ENCODE assay signal across 8 cellular contexts in the genomic region with DNA sequence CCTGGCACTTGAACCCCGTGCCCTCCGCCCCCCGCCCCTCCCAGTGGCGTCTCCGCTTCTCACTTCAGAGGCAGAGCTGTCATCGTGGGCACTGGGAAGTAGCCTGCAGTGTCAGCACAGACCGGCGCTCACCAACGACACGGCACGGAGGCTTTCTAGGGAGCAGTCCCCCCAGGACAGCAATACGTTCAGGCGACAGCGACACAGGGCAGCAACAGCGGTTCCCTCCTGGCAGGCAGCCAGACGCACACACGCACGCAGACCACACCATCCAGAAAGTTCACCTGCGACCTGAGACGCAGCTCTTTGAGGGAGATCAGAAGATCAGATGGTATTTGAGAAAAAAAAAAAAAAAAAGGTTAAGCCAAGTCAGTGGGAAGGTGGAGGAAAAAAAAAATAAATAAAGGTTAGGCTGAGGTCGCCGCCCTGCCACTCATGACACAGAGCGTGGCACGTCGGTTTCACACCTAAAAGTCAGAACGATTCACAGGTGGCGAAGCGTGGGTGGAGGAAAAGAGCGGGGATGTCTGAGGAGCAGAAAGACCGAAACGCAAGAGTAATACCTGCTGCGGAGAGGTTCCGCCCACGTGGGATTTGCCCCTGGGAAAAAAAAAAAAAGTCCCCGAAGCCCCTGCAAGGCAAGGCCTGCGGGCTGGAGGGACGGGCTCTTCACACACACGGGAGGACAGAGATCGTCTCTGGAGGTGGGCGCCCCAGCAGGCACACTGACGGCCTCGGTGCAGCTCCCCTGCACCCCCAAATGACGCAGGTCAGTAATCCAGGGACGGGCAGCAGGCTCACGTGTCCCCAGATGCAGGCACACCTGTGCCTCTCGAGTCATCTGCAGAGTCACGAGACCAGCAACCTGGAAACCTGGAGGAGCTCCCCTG.
DNase-seq lines count a peak whose midpoint lies in the region; ATAC-seq and TF ChIP-seq lines count a peak whose summit lies in the region.

No MANE protein-coding gene starts in this region.

- no peaks in the 10 kb centered on the region for H3K9me3 Mint-ChIP-seq in activated CD4-positive, alpha-beta T cell treated with anti-CD3 and anti-CD28 coated beads, Interleukin-2, amount 10 ng/mL, durations not matched to agents 7 days and 5 days
- H3K9me3 Mint-ChIP-seq in immature natural killer cell, result peaks cover 0 to 2% (median 0%) of the 10 kb centered on the region in 6 donors
- H3K9me3 Mint-ChIP-seq in stimulated activated naive CD8-positive, alpha-beta T cell treated with anti-CD3 and anti-CD28 coated beads, Interleukin-15, amount 100 ng/mL, for 72 hours, result no peaks in the 10 kb centered on the region

- DNase-seq in activated CD4-positive, alpha-beta T cell treated with anti-CD3 and anti-CD28 coated beads, Interleukin-2, amount 10 ng/mL, durations not matched to agents 7 days and 5 days, result peak; percentile 53
- DNase-seq in immature natural killer cell (peak; percentile 76 to 80 (median 77)), kidney tubule cell (ENCODE audit: low spot score) (no peak), AG20443 (ENCODE audit: low spot score) (no peak), mesenteric fat pad (ENCODE audit: low spot score) (no peak)
- DNase-seq in stimulated activated naive CD8-positive, alpha-beta T cell treated with anti-CD3 and anti-CD28 coated beads, Interleukin-15, amount 100 ng/mL, for 72 hours, result peak; percentile 88 to 93

- H3K4me1 Mint-ChIP-seq in activated CD4-positive, alpha-beta T cell treated with anti-CD3 and anti-CD28 coated beads, Interleukin-2, amount 10 ng/mL, durations not matched to agents 7 days and 5 days, result peaks cover 37% of the 10 kb centered on the region
- peaks cover 21 to 32% of the 10 kb centered on the region in 2 donors for H3K4me1 Mint-ChIP-seq in immature natural killer cell
- peaks cover 55% of the 10 kb centered on the region for H3K4me1 Mint-ChIP-seq in stimulated activated naive CD8-positive, alpha-beta T cell treated with anti-CD3 and anti-CD28 coated beads, Interleukin-15, amount 100 ng/mL, for 72 hours

- POLR2A ChIA-PET in activated CD4-positive, alpha-beta T cell treated with anti-CD3 and anti-CD28 coated beads, Interleukin-2, amount 10 ng/mL, durations not matched to agents 7 days and 5 days (lab: Charles Lee), result no interaction called here

- H3K4me3 Mint-ChIP-seq in activated CD4-positive, alpha-beta T cell treated with anti-CD3 and anti-CD28 coated beads, Interleukin-2, amount 10 ng/mL, durations not matched to agents 7 days and 5 days, result peak overlapping the region; percentile 31
- peak overlapping the region; percentile 56 to 88 (median 72) for H3K4me3 Mint-ChIP-seq in immature natural killer cell
- peak overlapping the region; percentile 67 to 72 for H3K4me3 Mint-ChIP-seq in stimulated activated naive CD8-positive, alpha-beta T cell treated with anti-CD3 and anti-CD28 coated beads, Interleukin-15, amount 100 ng/mL, for 72 hours

- H3K27me3 Mint-ChIP-seq in activated CD4-positive, alpha-beta T cell treated with anti-CD3 and anti-CD28 coated beads, Interleukin-2, amount 10 ng/mL, durations not matched to agents 7 days and 5 days, result peaks cover 13% of the 10 kb centered on the region
- peaks cover 11 to 20% (median 12%) of the 10 kb centered on the region in 3 donors for H3K27me3 Mint-ChIP-seq in immature natural killer cell (ENCODE audit: low read depth in 3 of 3)
- peaks cover 7% of the 10 kb centered on the region for H3K27me3 Mint-ChIP-seq in stimulated activated naive CD8-positive, alpha-beta T cell treated with anti-CD3 and anti-CD28 coated beads, Interleukin-15, amount 100 ng/mL, for 72 hours

- CTCF ChIA-PET in activated CD4-positive, alpha-beta T cell treated with anti-CD3 and anti-CD28 coated beads, Interleukin-2, amount 10 ng/mL, durations not matched to agents 7 days and 5 days (lab: Charles Lee), result interaction anchor here (0.6 to 1.3 kb wide), 3 partner anchors 9 to 29 kb away, joined by 4 to 8 read pairs (median 4); no protein-coding TSS in a partner anchor

- no peak overlapping the region for H3K27ac Mint-ChIP-seq in activated CD4-positive, alpha-beta T cell treated with anti-CD3 and anti-CD28 coated beads, Interleukin-2, amount 10 ng/mL, durations not matched to agents 7 days and 5 days
- H3K27ac Mint-ChIP-seq in immature natural killer cell, result peak overlapping the region in 5 of 6 donors; percentile 65 to 95 (median 80)
- H3K27ac Mint-ChIP-seq in stimulated activated naive CD8-positive, alpha-beta T cell treated with anti-CD3 and anti-CD28 coated beads, Interleukin-15, amount 100 ng/mL, for 72 hours, result peak overlapping the region; percentile 2 to 10

- peak; percentile 46 for TF ChIP-seq POLR2A in GM18505 (IDR thresholded peaks at IDR 0.05; ENCODE audit: borderline replicate concordance, extremely low read depth, insufficient read depth, insufficient read length)

- no peaks in the 10 kb centered on the region for H3K36me3 Mint-ChIP-seq in activated CD4-positive, alpha-beta T cell treated with anti-CD3 and anti-CD28 coated beads, Interleukin-2, amount 10 ng/mL, durations not matched to agents 7 days and 5 days (ENCODE audit: low read depth)
- no peaks in the 10 kb centered on the region for H3K36me3 Mint-ChIP-seq in immature natural killer cell

- ATAC-seq in GM18505 (IDR thresholded peaks at IDR 0.05; ENCODE audit: unreplicated experiment) (no peak), HG02885 (IDR thresholded peaks at IDR 0.05; ENCODE audit: poor library complexity, unreplicated experiment) (peak; percentile 54)
- ATAC-seq in stimulated activated naive CD8-positive, alpha-beta T cell treated with anti-CD3 and anti-CD28 coated beads, Interleukin-15, amount 100 ng/mL, for 72 hours, result peak; percentile 85

Comparison
In these comparisons a context has a peak if more than half of its experiments do, and no peak if none do; other contexts are left out.
1. DNase-seq: peak in activated CD4-positive, alpha-beta T cell treated with anti-CD3 and anti-CD28 coated beads, Interleukin-2, amount 10 ng/mL, durations not matched to agents 7 days and 5 days (single experiment), immature natural killer cell (3 of 3) and stimulated activated naive CD8-positive, alpha-beta T cell treated with anti-CD3 and anti-CD28 coated beads, Interleukin-15, amount 100 ng/mL, for 72 hours (2 of 2); none in kidney tubule cell (single experiment), AG20443 (single experiment) and mesenteric fat pad (single experiment).
2. Peak in every context shown above with its lines, with median percentiles within 50 percentile points of each other: H3K4me3 Mint-ChIP-seq.